In genomic region chr7:351681-352480, GRCh38 we compare ENCODE assay signal across 9 cellular contexts.
A peak's percentile ranks its signal among the peaks of the same experiment; 100 is the strongest.
DNase-seq lines count a peak whose midpoint lies in the region; ATAC-seq and TF ChIP-seq lines count a peak whose summit lies in the region.
"Had no signal": no experiment of that assay in that cellular context is flagged by ENCODE, and none has a peak within 500 bp of the region (broad histone marks: within the 10 kb centered on the region; RNA-seq: fewer than 3 reads in every experiment).

No MANE protein-coding gene starts in this region.

- peaks cover 20% of the 10 kb centered on the region for H3K4me1 Mint-ChIP-seq in CD8-positive, alpha-beta T cell (ENCODE audit: low read depth)
- peaks cover 16% of the 10 kb centered on the region for H3K4me1 Mint-ChIP-seq in activated CD4-positive, alpha-beta T cell treated with anti-CD3 and anti-CD28 coated beads, Interleukin-2, amount 10 ng/mL, durations not matched to agents 7 days and 5 days

- ATAC-seq in CD8-positive, alpha-beta T cell, result peak; percentile 62
- ATAC-seq in activated naive CD4-positive, alpha-beta T cell treated with anti-CD3 and anti-CD28 coated beads, Interleukin-2, amount 50 U/mL, for 72 hours, result peak; percentile 68 to 75

- H3K36me3 ChIP-seq in CD8-positive, alpha-beta T cell (ENCODE audit: insufficient read depth, low read length), result peaks cover 5% of the 10 kb centered on the region

- H3K36me3 Mint-ChIP-seq in CD8-positive, alpha-beta T cell, result peaks cover 4% of the 10 kb centered on the region
- H3K36me3 Mint-ChIP-seq in activated CD4-positive, alpha-beta T cell treated with anti-CD3 and anti-CD28 coated beads, Interleukin-2, amount 10 ng/mL, durations not matched to agents 7 days and 5 days (ENCODE audit: low read depth), result peaks cover 7% of the 10 kb centered on the region
- H3K36me3 Mint-ChIP-seq in activated naive CD4-positive, alpha-beta T cell treated with anti-CD3 and anti-CD28 coated beads, Interleukin-2, amount 50 U/mL, for 72 hours, result peaks cover 0 to 6% of the 10 kb centered on the region in 2 donors
- H3K36me3 Mint-ChIP-seq: type B pancreatic cell had no signal

- peak overlapping the region; percentile 74 for H3K27ac ChIP-seq in CD8-positive, alpha-beta T cell (ENCODE audit: low read depth, low read length)

- no peak overlapping the region for H3K4me3 Mint-ChIP-seq in CD8-positive, alpha-beta T cell
- H3K4me3 Mint-ChIP-seq in activated CD4-positive, alpha-beta T cell treated with anti-CD3 and anti-CD28 coated beads, Interleukin-2, amount 10 ng/mL, durations not matched to agents 7 days and 5 days, result no peak overlapping the region
- H3K4me3 Mint-ChIP-seq: type B pancreatic cell had no signal

- CTCF ChIA-PET in CD8-positive, alpha-beta T cell (lab: Charles Lee), result interaction anchor here (1.1 to 1.3 kb wide), 3 partner anchors 8 to 19 kb away, joined by 3 to 5 read pairs (median 4); no protein-coding TSS in a partner anchor
- CTCF ChIA-PET in activated CD4-positive, alpha-beta T cell treated with anti-CD3 and anti-CD28 coated beads, Interleukin-2, amount 10 ng/mL, durations not matched to agents 7 days and 5 days (lab: Charles Lee), result interaction anchor here (1.0 to 1.6 kb wide), 2 partner anchors 11 to 22 kb away, joined by 3 to 6 read pairs; no protein-coding TSS in a partner anchor

- H3K4me3 ChIP-seq in CD8-positive, alpha-beta T cell (ENCODE audit: low read depth, low read length), result peak overlapping the region; percentile 53

- intact Hi-C loops in CD8-positive, alpha-beta T cell (cut with DNase I, micrococcal nuclease), result loop anchor here (1.0 to 2.0 kb wide), 3 partner anchors 10 to 266 kb away; no protein-coding TSS in a partner anchor
- intact Hi-C loops in posterior cingulate gyrus (cut with DNase I), result no loop called here

- DNase-seq in CD8-positive, alpha-beta T cell, result peak in 6 of 7 experiments; percentile 47 to 75 (median 67)
- DNase-seq in activated CD4-positive, alpha-beta T cell treated with anti-CD3 and anti-CD28 coated beads, Interleukin-2, amount 10 ng/mL, durations not matched to agents 7 days and 5 days, result peak; percentile 73
- peak in 1 of 2 donors; percentile 41 for DNase-seq in activated naive CD4-positive, alpha-beta T cell treated with anti-CD3 and anti-CD28 coated beads, Interleukin-2, amount 50 U/mL, for 72 hours (ENCODE audit: low spot score in 2 of 2)
- DNase-seq in stimulated activated CD4-positive, alpha-beta T cell treated with anti-CD3 and anti-CD28 coated beads, Interleukin-15, amount 100 ng/mL, for 1 hour (ENCODE audit: low read depth in 1 of 2, low spot score in 1 of 2), result peak; percentile 18 to 20
- DNase-seq in hypothalamus (lab: John Stamatoyannopoulos, UW), result no peak
- DNase-seq in retina, result no peak
- DNase-seq in NCI-H146 treated with DMSO at 0.1 percent for 48 hours (lab: John Stamatoyannopoulos, UW; ENCODE audit: unreplicated experiment), result no peak
- DNase-seq in posterior cingulate gyrus, result no peak

- peaks cover 20% of the 10 kb centered on the region for H3K4me1 ChIP-seq in CD8-positive, alpha-beta T cell (ENCODE audit: insufficient read depth, low read length)

- POLR2A ChIA-PET in CD8-positive, alpha-beta T cell (lab: Charles Lee), result interaction anchor here (1.0 to 2.7 kb wide), 8 partner anchors 8 to 266 kb away, joined by 3 to 39 read pairs (median 6); no protein-coding TSS in a partner anchor
- POLR2A ChIA-PET in activated CD4-positive, alpha-beta T cell treated with anti-CD3 and anti-CD28 coated beads, Interleukin-2, amount 10 ng/mL, durations not matched to agents 7 days and 5 days (lab: Charles Lee), result interaction anchor here (1.2 kb wide), 1 partner anchor 11 kb away, joined by 5 read pairs; no protein-coding TSS in a partner anchor

- H3K9me3 Mint-ChIP-seq in CD8-positive, alpha-beta T cell, result no peaks in the 10 kb centered on the region
- H3K9me3 Mint-ChIP-seq in activated CD4-positive, alpha-beta T cell treated with anti-CD3 and anti-CD28 coated beads, Interleukin-2, amount 10 ng/mL, durations not matched to agents 7 days and 5 days, result no peaks in the 10 kb centered on the region
- no peaks in the 10 kb centered on the region for H3K9me3 Mint-ChIP-seq in activated naive CD4-positive, alpha-beta T cell treated with anti-CD3 and anti-CD28 coated beads, Interleukin-2, amount 50 U/mL, for 72 hours
- H3K9me3 Mint-ChIP-seq: type B pancreatic cell had no signal

- no peaks in the 10 kb centered on the region for H3K9me3 ChIP-seq in CD8-positive, alpha-beta T cell (ENCODE audit: low read length)

- no peaks in the 10 kb centered on the region for H3K27me3 Mint-ChIP-seq in CD8-positive, alpha-beta T cell (ENCODE audit: low read depth)
- H3K27me3 Mint-ChIP-seq in activated CD4-positive, alpha-beta T cell treated with anti-CD3 and anti-CD28 coated beads, Interleukin-2, amount 10 ng/mL, durations not matched to agents 7 days and 5 days, result no peaks in the 10 kb centered on the region
- H3K27me3 Mint-ChIP-seq: type B pancreatic cell had no signal

- TF ChIP-seq CTCF in CD8-positive, alpha-beta T cell (IDR thresholded peaks at IDR 0.05), result no peak

- no peak overlapping the region for H3K27ac Mint-ChIP-seq in CD8-positive, alpha-beta T cell
- H3K27ac Mint-ChIP-seq in activated CD4-positive, alpha-beta T cell treated with anti-CD3 and anti-CD28 coated beads, Interleukin-2, amount 10 ng/mL, durations not matched to agents 7 days and 5 days, result no peak overlapping the region
- peak overlapping the region in 1 of 2 donors; percentile 37 for H3K27ac Mint-ChIP-seq in activated naive CD4-positive, alpha-beta T cell treated with anti-CD3 and anti-CD28 coated beads, Interleukin-2, amount 50 U/mL, for 72 hours
- H3K27ac Mint-ChIP-seq: type B pancreatic cell had no signal

- H3K27me3 ChIP-seq in CD8-positive, alpha-beta T cell (ENCODE audit: insufficient read depth, low read length), result no peaks in the 10 kb centered on the region

Comparison
In these comparisons a context has a peak if more than half of its experiments do, and no peak if none do; other contexts are left out.
1. DNase-seq: peak in CD8-positive, alpha-beta T cell (6 of 7), activated CD4-positive, alpha-beta T cell treated with anti-CD3 and anti-CD28 coated beads, Interleukin-2, amount 10 ng/mL, durations not matched to agents 7 days and 5 days (single experiment) and stimulated activated CD4-positive, alpha-beta T cell treated with anti-CD3 and anti-CD28 coated beads, Interleukin-15, amount 100 ng/mL, for 1 hour (2 of 2); none in hypothalamus (0 of 51), retina (single experiment), NCI-H146 treated with DMSO at 0.1 percent for 48 hours (single experiment) and posterior cingulate gyrus (0 of 10).